In the genomic region with DNA sequence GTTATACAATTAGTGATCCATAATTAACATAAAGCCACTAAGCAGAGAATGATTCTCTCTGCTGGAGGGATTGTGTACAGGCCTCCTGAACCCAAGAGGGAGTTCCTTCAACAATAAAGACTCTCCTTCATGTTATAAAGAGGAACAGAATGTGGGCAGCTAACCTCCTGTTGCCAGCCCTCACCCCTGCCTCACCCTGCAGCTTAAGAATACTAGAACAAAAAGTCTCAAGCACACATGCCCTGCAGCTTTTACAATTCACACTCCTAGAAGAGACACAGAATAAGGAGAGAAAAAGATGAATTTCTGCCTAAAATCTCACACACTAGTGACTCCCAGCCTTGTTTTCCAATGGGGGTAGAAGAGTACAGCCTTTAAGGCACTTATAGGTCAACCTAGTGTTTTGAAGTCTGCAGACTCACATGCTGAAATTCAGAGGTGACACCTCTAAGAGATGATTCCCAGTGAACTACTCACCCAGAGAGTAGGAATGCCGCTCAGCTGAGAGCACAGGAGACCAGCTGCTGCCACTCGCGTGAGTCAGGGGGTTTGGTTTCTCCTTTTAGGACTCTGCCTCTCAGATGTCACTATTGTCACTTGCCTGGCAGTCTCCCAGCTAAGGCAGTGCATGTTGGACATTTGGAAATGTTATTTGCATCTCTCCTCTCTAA, we compare ENCODE assay signal across 26 cellular contexts. TPM values are rescaled to one million over a fixed set of nuclear protein-coding genes. Genes with fewer than 3 reads are reported as not detected.
DNase-seq lines count a peak whose midpoint lies in the region; ATAC-seq, FAIRE-seq and TF ChIP-seq lines count a peak whose summit lies in the region.
"Had no signal": no experiment of that assay in that cellular context is flagged by ENCODE, and none has a peak within 500 bp of the region (broad histone marks: within the 10 kb centered on the region; RNA-seq: fewer than 3 reads in every experiment).

No MANE protein-coding gene starts in this region.

- DNase-seq in NOMO-1 (lab: John Stamatoyannopoulos, UW; ENCODE audit: unreplicated experiment in 2 of 2) = peak; percentile 30 to 52
- DNase-seq in NOMO-1 treated with dmso at 0.1 percent for 144 hours (lab: John Stamatoyannopoulos, UW; ENCODE audit: unreplicated experiment) = no peak
- DNase-seq in LHCN-M2 (ENCODE audit: low read depth) = peak; percentile 39
- DNase-seq in astrocyte (ENCODE audit: low read depth) = peak; percentile 18
- peak; percentile 10 for DNase-seq in nephron progenitor cell
- DNase-seq in effector memory CD8-positive, alpha-beta T cell = no peak
- no peak for DNase-seq in spleen
- DNase-seq: activated CD4-positive, alpha-beta T cell treated with anti-CD3 and anti-CD28 coated beads, Interleukin-2, amount 50 U/mL, for 4 hours; activated T-cell treated with anti-CD3 and anti-CD28 coated beads, Interleukin-2, amount 50 U/mL, for 1 hour; foreskin keratinocyte; GDM1; HCEC 1CT; hippocampal formation; MG63; NCI-H187 treated with DMSO at 0.1 percent for 48 hours; NK-92 treated with Interleukin-12 subunit alpha and Interleukin-12 subunit beta, amount 100 ng/mL, for 24 hours; small intestine; stimulated activated CD4-positive, alpha-beta T cell treated with anti-CD3 and anti-CD28 coated beads, Interleukin-4, amount 100 ng/mL, for 1 hour; stomach had no signal

- no peaks in the 10 kb centered on the region for H3K4me1 ChIP-seq in astrocyte (ENCODE audit: insufficient read depth, low read length)
- H3K4me1 ChIP-seq in spleen = peaks cover 0 to 14% (median 1%) of the 10 kb centered on the region in 6 donors
- H3K4me1 ChIP-seq: BLaER1, foreskin keratinocyte, stomach had no signal

- H3K9me3 Mint-ChIP-seq in astrocyte (ENCODE audit: unreplicated experiment) (no peaks in the 10 kb centered on the region), nephron progenitor cell (peaks cover 5% of the 10 kb centered on the region)
- H3K9me3 Mint-ChIP-seq in effector memory CD8-positive, alpha-beta T cell = peaks cover 0 to 6% of the 10 kb centered on the region in 2 donors

- H3K79me2 ChIP-seq in astrocyte (ENCODE audit: insufficient read depth, low read length) = no peaks in the 10 kb centered on the region

- H3K27me3 Mint-ChIP-seq in astrocyte (ENCODE audit: low read depth, unreplicated experiment) = no peaks in the 10 kb centered on the region
- H3K27me3 Mint-ChIP-seq in nephron progenitor cell (ENCODE audit: low read depth, poor library complexity) = no peaks in the 10 kb centered on the region
- no peaks in the 10 kb centered on the region for H3K27me3 Mint-ChIP-seq in effector memory CD8-positive, alpha-beta T cell

- TF ChIP-seq POLR2A in spleen (IDR thresholded peaks at IDR 0.05) = no peak

- H3K27ac ChIP-seq in astrocyte (ENCODE audit: low read depth, low read length) (no peak overlapping the region), spleen (peak overlapping the region in 2 of 8 donors; percentile 47 to 70)
- H3K27ac ChIP-seq: BLaER1, foreskin keratinocyte, stomach had no signal

- H3K27me3 ChIP-seq in astrocyte (ENCODE audit: insufficient read depth, low read length) (no peaks in the 10 kb centered on the region), spleen (replicated peaks in 1 of 7) (peaks cover 0 to 16% (median 0%) of the 10 kb centered on the region in 7 donors)
- H3K27me3 ChIP-seq: BLaER1, MG63 had no signal

- no peak for ATAC-seq in effector memory CD8-positive, alpha-beta T cell (replicated peaks)
- ATAC-seq in GM18517 (IDR thresholded peaks at IDR 0.05; ENCODE audit: unreplicated experiment) = no peak
- ATAC-seq: activated naive CD4-positive, alpha-beta T cell treated with anti-CD3 and anti-CD28 coated beads, Interleukin-2, amount 50 U/mL, for 72 hours; foreskin keratinocyte had no signal

- FAIRE-seq in astrocyte (lab: Jason Lieb, UNC) = no peak
- FAIRE-seq: keratinocyte, small intestine had no signal

- no peaks in the 10 kb centered on the region for H3K36me3 ChIP-seq in astrocyte (ENCODE audit: insufficient read depth, low read length)
- no peaks in the 10 kb centered on the region for H3K36me3 ChIP-seq in spleen
- H3K36me3 ChIP-seq: BLaER1, MG63, stomach had no signal

- H2AFZ ChIP-seq in astrocyte (ENCODE audit: low read depth, low read length) = no peak overlapping the region

- H3K9ac ChIP-seq in astrocyte (ENCODE audit: low read length) = no peak overlapping the region
- H3K9ac ChIP-seq: BLaER1 had no signal

- H3K36me3 Mint-ChIP-seq in astrocyte (ENCODE audit: low read depth, unreplicated experiment) = no peaks in the 10 kb centered on the region
- no peaks in the 10 kb centered on the region for H3K36me3 Mint-ChIP-seq in nephron progenitor cell (ENCODE audit: low read depth)
- no peaks in the 10 kb centered on the region for H3K36me3 Mint-ChIP-seq in effector memory CD8-positive, alpha-beta T cell (ENCODE audit: insufficient read depth)

- TF ChIP-seq CTCF in astrocyte (IDR thresholded peaks at IDR 0.05; ENCODE audit: insufficient read depth, low read depth, low read length) (no peak), nephron progenitor cell (IDR thresholded peaks at IDR 0.05) (no peak), spleen (IDR thresholded peaks at IDR 0.05 in 8 of 11, conservative IDR thresholded peaks at IDR 0.05 in 3 of 11) (no peak)

- peaks cover 9% of the 10 kb centered on the region for H3K4me1 Mint-ChIP-seq in astrocyte (ENCODE audit: low read depth, unreplicated experiment)
- peaks cover 10% of the 10 kb centered on the region for H3K4me1 Mint-ChIP-seq in nephron progenitor cell
- peaks cover 22 to 34% of the 10 kb centered on the region in 2 donors for H3K4me1 Mint-ChIP-seq in effector memory CD8-positive, alpha-beta T cell (ENCODE audit: low read depth in 2 of 2)
- H3K4me1 Mint-ChIP-seq: memory B cell had no signal

- H3K27ac Mint-ChIP-seq in astrocyte (ENCODE audit: unreplicated experiment) (peak overlapping the region; percentile 29), nephron progenitor cell (no peak overlapping the region)
- H3K27ac Mint-ChIP-seq in effector memory CD8-positive, alpha-beta T cell = no peak overlapping the region
- H3K27ac Mint-ChIP-seq: activated naive CD4-positive, alpha-beta T cell treated with anti-CD3 and anti-CD28 coated beads, Interleukin-2, amount 50 U/mL, for 72 hours; memory B cell; progenitor cell of endocrine pancreas had no signal

- H3K9me3 ChIP-seq in astrocyte (ENCODE audit: insufficient read depth, low read depth, low read length) (no peaks in the 10 kb centered on the region), spleen (peaks cover 0 to 8% (median 3%) of the 10 kb centered on the region in 8 donors)
- H3K9me3 ChIP-seq: MG63 had no signal

- intact Hi-C loops in spleen (cut with DNase I; ENCODE audit: low total_unique reads) = no loop called here

- H3K4me2 ChIP-seq in astrocyte (ENCODE audit: low read length) = no peak overlapping the region
- H3K4me2 ChIP-seq: BLaER1 had no signal

- H3K4me3 ChIP-seq in astrocyte (ENCODE audit: insufficient read depth, low read depth, low read length) (no peak overlapping the region), spleen (no peak overlapping the region)
- H3K4me3 ChIP-seq: BLaER1, MG63, stomach had no signal

- WGBS in spleen, 5 donors = 72 to 88% (median 84%) methylated on average over 3 of the region's 3 CpGs

- no peaks in the 10 kb centered on the region for H4K20me1 ChIP-seq in astrocyte (ENCODE audit: insufficient read depth, low read length)
- H4K20me1 ChIP-seq: BLaER1 had no signal

- H3K4me3 Mint-ChIP-seq in astrocyte (ENCODE audit: unreplicated experiment) = no peak overlapping the region
- H3K4me3 Mint-ChIP-seq in nephron progenitor cell = no peak overlapping the region
- H3K4me3 Mint-ChIP-seq in effector memory CD8-positive, alpha-beta T cell = no peak overlapping the region
- H3K4me3 Mint-ChIP-seq: memory B cell had no signal

RNA-seq across cellular contexts. Expression of gene IL1RL1, which starts 32.5 kb away (rescaled TPM):
- total RNA-seq in LHCN-M2 (2014; rRNA removed) (not detected in 2 replicates), astrocyte (0.27 TPM in 1 of 2 replicates, not detected in the other), spleen (10 to 100 TPM in 1 of 7 donors, 1 to 10 TPM in 5, under 1 TPM in 1; 0.57 to 19.6 (median 2.2) TPM)
- polyA plus RNA-seq in LHCN-M2 (2012) = not detected
- polyA plus RNA-seq in spleen = under 1 TPM; 0.11 to 0.56 (median 0.16) TPM
- total RNA-seq: progenitor cell of endocrine pancreas had no signal
- polyA plus RNA-seq: neural cell had no signal

Comparison
In these comparisons a context has a peak if more than half of its experiments do, and no peak if none do; other contexts are left out.
1. DNase-seq: peak in NOMO-1 (2 of 2), LHCN-M2 (single experiment), astrocyte (single experiment) and nephron progenitor cell (single experiment); none in NOMO-1 treated with dmso at 0.1 percent for 144 hours (single experiment), effector memory CD8-positive, alpha-beta T cell (0 of 3) and spleen (single experiment).